35 cellular contexts compared by ENCODE assay signal in the genomic region with DNA sequence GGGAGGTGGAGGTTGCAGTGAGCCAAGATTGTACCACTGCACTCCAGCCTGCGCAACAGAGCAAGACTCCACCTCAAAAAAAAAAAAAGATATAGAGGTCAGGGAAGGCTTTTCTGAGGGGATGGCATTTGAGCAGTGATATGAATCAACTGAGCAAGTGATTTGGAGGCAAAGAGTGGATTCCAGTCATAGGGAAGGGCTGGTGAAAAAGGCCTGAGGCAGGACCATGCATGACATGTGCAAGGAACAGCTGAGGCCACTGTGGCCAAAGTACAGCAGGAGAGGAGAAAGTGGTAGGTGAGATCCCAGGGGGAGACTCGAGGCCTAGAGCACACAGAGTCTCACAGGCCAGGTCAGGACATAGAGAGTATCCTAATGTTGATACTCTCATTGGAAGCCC.
"Had no signal": no experiment of that assay in that cellular context is flagged by ENCODE, and none has a peak within 500 bp of the region (broad histone marks: within the 10 kb centered on the region; RNA-seq: fewer than 3 reads in every experiment).

No MANE protein-coding gene starts in this region.

- H3K27me3 ChIP-seq: MG63 had no signal

- H3K36me3 ChIP-seq: MG63 had no signal

- H3K9me3 ChIP-seq: MG63 had no signal

- DNase-seq: Karpas-422, Kasumi-1, MG63, MM.1S, MV-4-11, NCI-H1048, NCI-H1092, NCI-H1092 treated with DMSO at 0.1 percent for 48 hours, NCI-H1105, NCI-H1105 treated with DMSO at 0.1 percent for 48 hours, NCI-H1417, NCI-H1417 treated with DMSO at 0.1 percent for 48 hours, NCI-H1436, NCI-H1436 treated with DMSO at 0.1 percent for 48 hours, NCI-H146, NCI-H1694, NCI-H1694 treated with DMSO at 0.1 percent for 48 hours, NCI-H187, NCI-H187 treated with DMSO at 0.1 percent for 48 hours, NCI-H1930, NCI-H2029, NCI-H2029 treated with DMSO at 0.1 percent for 48 hours, NCI-H2081, NCI-H2081 treated with DMSO at 0.1 percent for 48 hours, NCI-H2171, NCI-H2171 treated with DMSO at 0.1 percent for 48 hours, NCI-H2227 treated with DMSO at 0.1 percent for 48 hours, NCI-H226, NCI-H345, NCI-H446, NCI-H446 treated with DMSO at 0.1 percent for 48 hours, NCI-H510A, NCI-H510A treated with DMSO at 0.1 percent for 48 hours, NCI-H524, NCI-H524 treated with DMSO at 0.1 percent for 48 hours had no signal

- H3K4me3 ChIP-seq: MG63 had no signal
